ENCODE assay signal across 19 cellular contexts in genomic region chr18:60018801-60019462, GRCh38.
A peak's percentile ranks its signal among the peaks of the same experiment; 100 is the strongest.
DNase-seq lines count a peak whose midpoint lies in the region; ATAC-seq and TF ChIP-seq lines count a peak whose summit lies in the region.
"Had no signal": no experiment of that assay in that cellular context is flagged by ENCODE, and none has a peak within 500 bp of the region (broad histone marks: within the 10 kb centered on the region; RNA-seq: fewer than 3 reads in every experiment).

No MANE protein-coding gene starts in this region.

- peak overlapping the region; percentile 67; the same call in 1 of the 2 replicates for H3K4me2 ChIP-seq in IMR-90 (ENCODE audit: low read depth, low read length)

- H3K79me1 ChIP-seq in IMR-90 (ENCODE audit: low read depth in 1 of 2, low read length in 2 of 2): no peaks in the 10 kb centered on the region

- H3K9me3 ChIP-seq in IMR-90 (ENCODE audit: control insufficient read depth, insufficient read depth, low read length): no peaks in the 10 kb centered on the region
- H3K9me3 ChIP-seq: Peyer's patch had no signal

- CTCF ChIA-PET in IMR-90 (lab: Yijun Ruan, JAX): interaction anchor here (1.1 kb wide), 1 partner anchor 23 kb away, joined by 3 read pairs; no protein-coding TSS in a partner anchor

- H2BK20ac ChIP-seq in IMR-90 (ENCODE audit: low read depth, low read length): peak overlapping the region; percentile 91

- no peak overlapping the region for H2AFZ ChIP-seq in IMR-90 (replicated peaks; ENCODE audit: low read length, poor library complexity)

- H3K4me1 ChIP-seq in IMR-90 (ENCODE audit: control insufficient read depth, insufficient read depth, low read length): peaks cover 11% of the 10 kb centered on the region
- H3K4me1 ChIP-seq: Peyer's patch had no signal

- H2AK5ac ChIP-seq in IMR-90 (ENCODE audit: low read depth, low read length): no peak overlapping the region

- no peaks in the 10 kb centered on the region for H3K36me3 ChIP-seq in IMR-90 (ENCODE audit: control insufficient read depth, insufficient read depth, low read length)
- H3K36me3 ChIP-seq: Peyer's patch had no signal

- no peak overlapping the region for H4K8ac ChIP-seq in IMR-90 (ENCODE audit: low read depth in 2 of 2, low read length in 2 of 2)

- no peak for TF ChIP-seq RAD21 in IMR-90 (IDR thresholded peaks at IDR 0.05; ENCODE audit: low read length)

- no peaks in the 10 kb centered on the region for H4K20me1 ChIP-seq in IMR-90 (ENCODE audit: insufficient read depth, low read length)

- H3K4me3 ChIP-seq in IMR-90 (ENCODE audit: insufficient read depth, low read depth, low read length) (no peak overlapping the region), foreskin fibroblast (ENCODE audit: low read depth in 1 of 2, low read length in 2 of 2) (no peak overlapping the region)
- H3K4me3 ChIP-seq: Peyer's patch had no signal

- peak overlapping the region; percentile 85 for H2BK120ac ChIP-seq in IMR-90 (ENCODE audit: low read depth, low read length)

- intact Hi-C loops in IMR-90 (cut with micrococcal nuclease): loop anchor here (10.0 kb wide), 1 partner anchor 46 kb away; no protein-coding TSS in a partner anchor

- H3K27me3 ChIP-seq in IMR-90 (ENCODE audit: control insufficient read depth, insufficient read depth, low read length): peaks cover 1% of the 10 kb centered on the region; the same call in 1 of the 2 replicates
- H3K27me3 ChIP-seq: Peyer's patch had no signal

- H3K56ac ChIP-seq in IMR-90 (ENCODE audit: extremely low read depth, insufficient read depth, low read length): no peak overlapping the region

- ATAC-seq in IMR-90 (ENCODE audit: low read depth) (peak; percentile 50), HG02678 (IDR thresholded peaks at IDR 0.05; ENCODE audit: unreplicated experiment) (no peak)
- ATAC-seq: activated naive CD4-positive, alpha-beta T cell treated with anti-CD3 and anti-CD28 coated beads, Interleukin-2, amount 50 U/mL, for 72 hours; CD8-positive, alpha-beta T cell; left lobe of liver had no signal

- H2AK9ac ChIP-seq in IMR-90 (replicated peaks; ENCODE audit: low read depth, low read length, poor library complexity): no peak overlapping the region

- DNase-seq in AG08396 (ENCODE audit: low spot score): peak; percentile 38
- DNase-seq in IMR-90: peak; percentile 45
- DNase-seq in amniotic epithelial cell (ENCODE audit: low read depth): peak; percentile 63
- peak; percentile 30 to 50 for DNase-seq in foreskin fibroblast
- DNase-seq in T-helper 1 cell: no peak
- no peak for DNase-seq in NCI-H1694 treated with DMSO at 0.1 percent for 48 hours (lab: John Stamatoyannopoulos, UW)
- no peak for DNase-seq in activated T-cell treated with anti-CD3 and anti-CD28 coated beads, Interleukin-2, amount 50 U/mL, for 1 hour
- DNase-seq: activated CD4-positive, alpha-beta T cell treated with anti-CD3 and anti-CD28 coated beads for 1 hour; CD8-positive, alpha-beta T cell; dermis blood vessel endothelial cell; DMS79; NCI-H1417 treated with DMSO at 0.1 percent for 48 hours; NCI-H2171 treated with DMSO at 0.1 percent for 48 hours; Peyer's patch; posterior cingulate gyrus; stimulated activated CD4-positive, alpha-beta T cell treated with anti-CD3 and anti-CD28 coated beads, Interleukin-2, amount 100 ng/mL, for 48 hours had no signal

- H3K9ac ChIP-seq in IMR-90 (ENCODE audit: low read depth, low read length): no peak overlapping the region

- H3K27ac ChIP-seq in IMR-90 (ENCODE audit: insufficient read depth, low read length): no peak overlapping the region
- H3K27ac ChIP-seq: Peyer's patch had no signal

- H3K4ac ChIP-seq in IMR-90 (ENCODE audit: low read depth, low read length): peak overlapping the region; percentile 67; the same call in 1 of the 2 replicates

- no peak overlapping the region for H2BK15ac ChIP-seq in IMR-90 (ENCODE audit: low read depth, low read length)

- no peak overlapping the region for H2BK5ac ChIP-seq in IMR-90 (ENCODE audit: low read depth, low read length, poor library complexity, severe bottlenecking)

- no peak for TF ChIP-seq CTCF in IMR-90 (conservative IDR thresholded peaks at IDR 0.05; ENCODE audit: low read depth, low read length)
- no peak for TF ChIP-seq CTCF in foreskin fibroblast (IDR thresholded peaks at IDR 0.05; ENCODE audit: low read depth, low read length)

- H3K9me1 ChIP-seq in IMR-90 (ENCODE audit: insufficient read depth, low read length): no peaks in the 10 kb centered on the region; the same call in 1 of the 2 replicates

- WGBS in IMR-90 (ENCODE audit: extremely low coverage in 2 of 2, insufficient read length in 1 of 2), 2 experiments: no CpG with 5 or more reads among the region's 3 CpGs

- no peak overlapping the region for H3K23ac ChIP-seq in IMR-90 (ENCODE audit: low read depth, low read length)

- in situ Hi-C loops in IMR-90 (cut with MboI; ENCODE audit: low sequenced_read_pairs): no loop called here

- POLR2A ChIA-PET in IMR-90 (lab: Charles Lee; ENCODE audit: unreplicated experiment): no interaction called here

- no peak overlapping the region for H4K5ac ChIP-seq in IMR-90 (ENCODE audit: low read depth, low read length)

- no TSS peak for BruUV-seq in IMR-90 (replicated peaks; lab: Mats Ljungman, UMichigan)

- no peak overlapping the region for H3K14ac ChIP-seq in IMR-90 (replicated peaks; ENCODE audit: low read depth, low read length)

- H3K18ac ChIP-seq in IMR-90 (ENCODE audit: low read depth, low read length): peak overlapping the region; percentile 33; the same call in 1 of the 2 replicates

- dilution Hi-C loops in IMR-90 (cut with HindIII; ENCODE audit: low sequenced_read_pairs, unreplicated experiment): no loop called here

- TF ChIP-seq POLR2A in IMR-90 (IDR thresholded peaks at IDR 0.05; ENCODE audit: low read depth, low read length): no peak

- no peak overlapping the region for H4K91ac ChIP-seq in IMR-90 (ENCODE audit: insufficient read depth, low read depth, low read length)

TF ChIP-seq in IMR-90, 13 proteins besides CTCF, POLR2A, EP300 and RAD21:
- TF ChIP-seq ELK1 (IDR thresholded peaks at IDR 0.05; ENCODE audit: borderline replicate concordance, low read depth, low read length) (no peak), MAFK (IDR thresholded peaks at IDR 0.05; ENCODE audit: low read depth, low read length) (no peak), CEBPB (IDR thresholded peaks at IDR 0.05; ENCODE audit: low read depth, low read length) (peak; percentile 83), BHLHE40 (IDR thresholded peaks at IDR 0.05; ENCODE audit: low read depth, low read length) (no peak), MAZ (IDR thresholded peaks at IDR 0.05; ENCODE audit: borderline replicate concordance, low read depth, low read length) (no peak), FOS (IDR thresholded peaks at IDR 0.05; ENCODE audit: low read depth, low read length) (0 out of 2 replicates have a peak, but pooled peaks have one; percentile 28), CHD1 (IDR thresholded peaks at IDR 0.05; ENCODE audit: low read depth, low read length) (no peak), SMC3 (IDR thresholded peaks at IDR 0.05; ENCODE audit: low read depth, low read length) (no peak), RCOR1 (IDR thresholded peaks at IDR 0.05; ENCODE audit: insufficient replicate concordance, low read length) (no peak), RFX5 (IDR thresholded peaks at IDR 0.05; ENCODE audit: low read depth, low read length) (no peak), MXI1 (IDR thresholded peaks at IDR 0.05; ENCODE audit: borderline replicate concordance, low read depth, low read length) (no peak), NFE2L2 (IDR thresholded peaks at IDR 0.05; ENCODE audit: low read depth, low read length) (no peak)
- TF ChIP-seq, protein P1, sequence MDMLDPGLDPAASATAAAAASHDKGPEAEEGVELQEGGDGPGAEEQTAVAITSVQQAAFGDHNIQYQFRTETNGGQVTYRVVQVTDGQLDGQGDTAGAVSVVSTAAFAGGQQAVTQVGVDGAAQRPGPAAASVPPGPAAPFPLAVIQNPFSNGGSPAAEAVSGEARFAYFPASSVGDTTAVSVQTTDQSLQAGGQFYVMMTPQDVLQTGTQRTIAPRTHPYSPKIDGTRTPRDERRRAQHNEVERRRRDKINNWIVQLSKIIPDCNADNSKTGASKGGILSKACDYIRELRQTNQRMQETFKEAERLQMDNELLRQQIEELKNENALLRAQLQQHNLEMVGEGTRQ (IDR thresholded peaks at IDR 0.05; ENCODE audit: low read depth, low read length): no peak

Comparison
In these comparisons a context has a peak if more than half of its experiments do, and no peak if none do; other contexts are left out.
1. DNase-seq: peak in AG08396 (single experiment), IMR-90 (single experiment), amniotic epithelial cell (single experiment) and foreskin fibroblast (2 of 2); none in T-helper 1 cell (0 of 5), NCI-H1694 treated with DMSO at 0.1 percent for 48 hours (single experiment) and activated T-cell treated with anti-CD3 and anti-CD28 coated beads, Interleukin-2, amount 50 U/mL, for 1 hour (single experiment).